13 cellular contexts compared by ENCODE assay signal in genomic region chr7:80309377-80309776, GRCh38.
A peak's percentile ranks its signal among the peaks of the same experiment; 100 is the strongest.
DNase-seq lines count a peak whose midpoint lies in the region; ATAC-seq, FAIRE-seq and TF ChIP-seq lines count a peak whose summit lies in the region.
"Had no signal": no experiment of that assay in that cellular context is flagged by ENCODE, and none has a peak within 500 bp of the region (broad histone marks: within the 10 kb centered on the region; RNA-seq: fewer than 3 reads in every experiment).

No MANE protein-coding gene starts in this region.

- no peaks in the 10 kb centered on the region for H3K9me1 ChIP-seq in keratinocyte (ENCODE audit: control insufficient read depth, extremely low read depth, insufficient read depth, low read length)

- TF ChIP-seq CTCF in keratinocyte (optimal IDR thresholded peaks at IDR 0.05 in 1 of 3, IDR thresholded peaks at IDR 0.05 in 1 of 3, conservative IDR thresholded peaks at IDR 0.05 in 1 of 3; ENCODE audit: extremely low read depth in 1 of 3, insufficient read depth in 2 of 3, low read length in 3 of 3) (no peak), WTC11 (IDR thresholded peaks at IDR 0.05) (no peak), mammary epithelial cell (conservative IDR thresholded peaks at IDR 0.05 in 1 of 2, IDR thresholded peaks at IDR 0.05 in 1 of 2; ENCODE audit: extremely low read depth in 1 of 2, insufficient read depth in 1 of 2, low read depth in 1 of 2, low read length in 2 of 2) (no peak)

- no peak overlapping the region for H3K4me2 ChIP-seq in keratinocyte (ENCODE audit: control insufficient read depth, extremely low read depth, insufficient read depth, low read depth, low read length)
- no peak overlapping the region for H3K4me2 ChIP-seq in mammary epithelial cell (ENCODE audit: insufficient read depth, low read depth, low read length)
- H3K4me2 ChIP-seq: BLaER1 had no signal

- H3K27ac Mint-ChIP-seq in activated CD4-positive, alpha-beta T cell treated with anti-CD3 and anti-CD28 coated beads for 36 hours: no peak overlapping the region
- H3K27ac Mint-ChIP-seq in activated naive CD4-positive, alpha-beta T cell treated with anti-CD3 and anti-CD28 coated beads, Interleukin-2, amount 50 U/mL, for 24 hours: no peak overlapping the region
- no peak overlapping the region for H3K27ac Mint-ChIP-seq in WTC11

- no peaks in the 10 kb centered on the region for H3K36me3 ChIP-seq in keratinocyte (ENCODE audit: control insufficient read depth in 2 of 2, extremely low read depth in 1 of 2, insufficient read depth in 2 of 2, low read length in 2 of 2)
- no peaks in the 10 kb centered on the region for H3K36me3 ChIP-seq in mammary epithelial cell (ENCODE audit: insufficient read depth, low read length)
- H3K36me3 ChIP-seq: BLaER1, HAP-1 had no signal

- no peaks in the 10 kb centered on the region for H3K36me3 Mint-ChIP-seq in activated CD4-positive, alpha-beta T cell treated with anti-CD3 and anti-CD28 coated beads for 36 hours (ENCODE audit: low read depth)
- H3K36me3 Mint-ChIP-seq in activated naive CD4-positive, alpha-beta T cell treated with anti-CD3 and anti-CD28 coated beads, Interleukin-2, amount 50 U/mL, for 24 hours: no peaks in the 10 kb centered on the region
- no peaks in the 10 kb centered on the region for H3K36me3 Mint-ChIP-seq in WTC11

- CTCF ChIA-PET in activated CD4-positive, alpha-beta T cell treated with anti-CD3 and anti-CD28 coated beads for 36 hours (lab: Charles Lee): no interaction called here
- CTCF ChIA-PET in WTC11 (lab: Charles Lee): no interaction called here
- CTCF ChIA-PET in mammary epithelial cell (lab: Charles Lee; ENCODE audit: low non-redundant PET): no interaction called here

- no TSS peak for BruUV-seq in mammary epithelial cell (replicated peaks; lab: Mats Ljungman, UMichigan)

- H3K27ac ChIP-seq in keratinocyte (ENCODE audit: control insufficient read depth, insufficient read depth, low read length) (no peak overlapping the region), mammary epithelial cell (ENCODE audit: insufficient read depth, low read depth, low read length) (no peak overlapping the region)
- H3K27ac ChIP-seq: 22Rv1, BLaER1 had no signal

- POLR2A ChIA-PET in activated CD4-positive, alpha-beta T cell treated with anti-CD3 and anti-CD28 coated beads for 36 hours (lab: Charles Lee): no interaction called here
- POLR2A ChIA-PET in WTC11 (lab: Charles Lee): no interaction called here

- dilution Hi-C loops in keratinocyte (cut with MboI; ENCODE audit: extremely low pct_ligation_motif_present, low sequenced_read_pairs) (no loop called here), mammary epithelial cell (cut with HindIII; ENCODE audit: low sequenced_read_pairs) (loop anchor here (5.0 kb wide), 1 partner anchor 77 kb away; no protein-coding TSS in a partner anchor)

- peaks cover 27% of the 10 kb centered on the region for H3K4me1 Mint-ChIP-seq in activated CD4-positive, alpha-beta T cell treated with anti-CD3 and anti-CD28 coated beads for 36 hours
- peaks cover 24% of the 10 kb centered on the region for H3K4me1 Mint-ChIP-seq in activated naive CD4-positive, alpha-beta T cell treated with anti-CD3 and anti-CD28 coated beads, Interleukin-2, amount 50 U/mL, for 24 hours
- H3K4me1 Mint-ChIP-seq in WTC11: peaks cover 10% of the 10 kb centered on the region

- H3K4me3 ChIP-seq in keratinocyte (ENCODE audit: control insufficient read depth in 2 of 3, extremely low read depth in 1 of 3, insufficient read depth in 2 of 3, low read depth in 1 of 3, low read length in 3 of 3) (no peak overlapping the region), mammary epithelial cell (replicated peaks in 1 of 3; ENCODE audit: insufficient read depth in 1 of 3, low read depth in 2 of 3, low read length in 3 of 3) (no peak overlapping the region)
- H3K4me3 ChIP-seq: BLaER1, HAP-1 had no signal

- peak; percentile 69 for ATAC-seq in activated CD4-positive, alpha-beta T cell treated with anti-CD3 and anti-CD28 coated beads for 36 hours
- ATAC-seq in WTC11: no peak

- H3K27me3 ChIP-seq in keratinocyte (ENCODE audit: control insufficient read depth, extremely low read depth, insufficient read depth, low read length) (no peaks in the 10 kb centered on the region), mammary epithelial cell (ENCODE audit: insufficient read depth, low read length) (no peaks in the 10 kb centered on the region)
- H3K27me3 ChIP-seq: BLaER1 had no signal

- in situ Hi-C loops in mammary epithelial cell (cut with MboI; ENCODE audit: low sequenced_read_pairs in 2 of 2): no loop called here

- H2AFZ ChIP-seq in keratinocyte (ENCODE audit: control insufficient read depth, low read length) (no peak overlapping the region), mammary epithelial cell (ENCODE audit: low read depth, low read length) (no peak overlapping the region)

- 98% methylated on average over 3 of the region's 3 CpGs for WGBS in mammary epithelial cell (ENCODE audit: low coverage, missing lambda C conversion rate)

- peak; percentile 18 for DNase-seq in activated CD4-positive, alpha-beta T cell treated with anti-CD3 and anti-CD28 coated beads for 36 hours
- DNase-seq in activated CD4-positive, alpha-beta T cell treated with anti-CD3 and anti-CD28 coated beads for 4 hours: no peak
- no peak for DNase-seq in activated naive CD4-positive, alpha-beta T cell (lab: John Stamatoyannopoulos, UW)
- no peak for DNase-seq in keratinocyte (ENCODE audit: low read depth, low spot score)
- no peak for DNase-seq in WTC11 (ENCODE audit: low spot score)
- DNase-seq in mammary epithelial cell: no peak
- DNase-seq: AML-193, DMS 273 treated with DMSO at 0.1 percent for 48 hours had no signal

- H3K9me3 ChIP-seq in keratinocyte (ENCODE audit: control insufficient read depth, low read depth, low read length): no peaks in the 10 kb centered on the region
- no peaks in the 10 kb centered on the region for H3K9me3 ChIP-seq in mammary epithelial cell (replicated peaks; ENCODE audit: insufficient read depth, low read length)
- H3K9me3 ChIP-seq: BLaER1, HAP-1 had no signal

- peaks cover 34% of the 10 kb centered on the region for H3K4me1 ChIP-seq in keratinocyte (ENCODE audit: control insufficient read depth, extremely low read depth, insufficient read depth, low read length)
- H3K4me1 ChIP-seq in mammary epithelial cell (ENCODE audit: insufficient read depth, low read length): peaks cover 20% of the 10 kb centered on the region
- H3K4me1 ChIP-seq: BLaER1, HAP-1 had no signal

- H3K79me2 ChIP-seq in keratinocyte (ENCODE audit: control insufficient read depth, insufficient read depth, low read length) (no peaks in the 10 kb centered on the region), mammary epithelial cell (ENCODE audit: insufficient read depth, low read length) (no peaks in the 10 kb centered on the region)

- H3K27me3 Mint-ChIP-seq in activated CD4-positive, alpha-beta T cell treated with anti-CD3 and anti-CD28 coated beads for 36 hours: no peaks in the 10 kb centered on the region
- H3K27me3 Mint-ChIP-seq in activated naive CD4-positive, alpha-beta T cell treated with anti-CD3 and anti-CD28 coated beads, Interleukin-2, amount 50 U/mL, for 24 hours: no peaks in the 10 kb centered on the region
- H3K27me3 Mint-ChIP-seq in WTC11 (ENCODE audit: low read depth): no peaks in the 10 kb centered on the region; the same call in 1 of the 2 replicates

- H4K20me1 ChIP-seq in keratinocyte (ENCODE audit: control insufficient read depth, extremely low read depth, insufficient read depth, low read length) (no peaks in the 10 kb centered on the region), mammary epithelial cell (ENCODE audit: insufficient read depth, low read length) (no peaks in the 10 kb centered on the region)
- H4K20me1 ChIP-seq: BLaER1 had no signal

- peaks cover 5% of the 10 kb centered on the region for H3K9me3 Mint-ChIP-seq in activated CD4-positive, alpha-beta T cell treated with anti-CD3 and anti-CD28 coated beads for 36 hours (ENCODE audit: low read depth)
- H3K9me3 Mint-ChIP-seq in activated naive CD4-positive, alpha-beta T cell treated with anti-CD3 and anti-CD28 coated beads, Interleukin-2, amount 50 U/mL, for 24 hours: peaks cover 8% of the 10 kb centered on the region
- peaks cover 4% of the 10 kb centered on the region for H3K9me3 Mint-ChIP-seq in WTC11

- intact Hi-C loops in activated CD4-positive, alpha-beta T cell treated with anti-CD3 and anti-CD28 coated beads for 36 hours (cut with DNase I, micrococcal nuclease): no loop called here
- intact Hi-C loops in mammary epithelial cell (cut with micrococcal nuclease): no loop called here

- no peak overlapping the region for H3K4me3 Mint-ChIP-seq in activated CD4-positive, alpha-beta T cell treated with anti-CD3 and anti-CD28 coated beads for 36 hours
- peak overlapping the region; percentile 3 for H3K4me3 Mint-ChIP-seq in activated naive CD4-positive, alpha-beta T cell treated with anti-CD3 and anti-CD28 coated beads, Interleukin-2, amount 50 U/mL, for 24 hours
- H3K4me3 Mint-ChIP-seq in WTC11: no peak overlapping the region

- no peak overlapping the region for H3K9ac ChIP-seq in keratinocyte (ENCODE audit: control insufficient read depth, extremely low read depth, insufficient read depth, low read length)
- no peak overlapping the region for H3K9ac ChIP-seq in mammary epithelial cell (ENCODE audit: insufficient read depth, low read length)
- H3K9ac ChIP-seq: BLaER1 had no signal

- FAIRE-seq in keratinocyte (lab: Jason Lieb, UNC): peak; percentile 67
- FAIRE-seq: H1 had no signal

TF ChIP-seq in WTC11, 78 proteins besides CTCF, POLR2A, EP300 and RAD21 (continues in another document):
- TF ChIP-seq E2F1 (CRISPR knock-in tag; IDR thresholded peaks at IDR 0.05): no peak
- TF ChIP-seq GTF2I (CRISPR knock-in tag; conservative IDR thresholded peaks at IDR 0.05): no peak
- no peak for TF ChIP-seq OVOL2 (CRISPR knock-in tag; IDR thresholded peaks at IDR 0.05; ENCODE audit: borderline replicate concordance)
